8 cellular contexts compared by ENCODE assay signal in genomic region chr17:44186307-44187130, GRCh38. TPM values are rescaled to one million over a fixed set of nuclear protein-coding genes. Genes with fewer than 3 reads are reported as not detected.
DNase-seq lines count a peak whose midpoint lies in the region; ATAC-seq, FAIRE-seq and TF ChIP-seq lines count a peak whose summit lies in the region.

Gene TMUB2, plus strand, starts transcription at chr17:44186972. Its CDS starts 737 bp downstream, at chr17:44187709.

- peaks cover 10% of the 10 kb centered on the region for H3K36me3 Mint-ChIP-seq in chondrocyte (ENCODE audit: low read depth)

- H3K4me3 Mint-ChIP-seq in chondrocyte (ENCODE audit: unreplicated experiment): peak within 1 kb of the TSS; percentile 99

- DNase-seq in AML-193 (lab: John Stamatoyannopoulos, UW) (peak; percentile 100), NCI-H510A treated with DMSO at 0.1 percent for 48 hours (lab: John Stamatoyannopoulos, UW) (peak; percentile 97), chondrocyte (ENCODE audit: low spot score) (peak; percentile 99), kidney (peak; percentile 100)
- peak; percentile 100 for DNase-seq in activated CD4-positive, alpha-beta T cell treated with anti-CD3 and anti-CD28 coated beads for 24 hours (ENCODE audit: low read depth in 2 of 2)
- DNase-seq in stimulated activated CD4-positive, alpha-beta T cell treated with anti-CD3 and anti-CD28 coated beads, Interleukin-15, amount 100 ng/mL, for 24 hours: peak; percentile 100

- H3K27ac ChIP-seq in kidney (ENCODE audit: low read depth in 2 of 2, low read length in 2 of 2): peak within 1 kb of the TSS; percentile 96 to 98

- no peaks in the 10 kb centered on the region for H3K9me3 Mint-ChIP-seq in chondrocyte (ENCODE audit: low read depth)

- FAIRE-seq in kidney (lab: Jason Lieb, UNC): peak; percentile 99

- no peaks in the 10 kb centered on the region for H3K9me3 ChIP-seq in kidney (ENCODE audit: control insufficient read depth in 1 of 2, low read length in 2 of 2)

- TF ChIP-seq POLR2A in GM19193 (IDR thresholded peaks at IDR 0.05; ENCODE audit: extremely low read depth, insufficient read depth, insufficient read length): peak; percentile 96

- peaks cover 10 to 19% of the 10 kb centered on the region in 2 donors for H3K4me1 ChIP-seq in kidney (ENCODE audit: control insufficient read depth in 1 of 2, insufficient read depth in 1 of 2, low read depth in 1 of 2, low read length in 2 of 2)

- peaks cover 30% of the 10 kb centered on the region for H3K4me1 Mint-ChIP-seq in chondrocyte (ENCODE audit: low read depth)

- intact Hi-C loops in kidney (cut with DNase I): no loop called here

- H3K27ac Mint-ChIP-seq in chondrocyte (ENCODE audit: unreplicated experiment): peak within 1 kb of the TSS; percentile 99

- peak within 1 kb of the TSS; percentile 93 to 98 for H3K4me3 ChIP-seq in kidney (ENCODE audit: low read length in 2 of 2)

- TF ChIP-seq CTCF in chondrocyte (IDR thresholded peaks at IDR 0.05) (no peak), kidney (IDR thresholded peaks at IDR 0.05; ENCODE audit: borderline replicate concordance, extremely low read depth, insufficient read depth) (peak; percentile 2)

- ATAC-seq in HG03439 (IDR thresholded peaks at IDR 0.05; ENCODE audit: unreplicated experiment): peak; percentile 87

- H3K36me3 ChIP-seq in kidney (ENCODE audit: control insufficient read depth in 1 of 2, insufficient read depth in 2 of 2, low read length in 2 of 2): peaks cover 14 to 15% of the 10 kb centered on the region in 2 donors

- peak within 1 kb of the TSS; percentile 80 to 99 for H3K9ac ChIP-seq in kidney (ENCODE audit: low read length in 2 of 2)

- H3K27me3 Mint-ChIP-seq in chondrocyte (ENCODE audit: low read depth): no peaks in the 10 kb centered on the region

RNA-seq across cellular contexts. Expression of gene TMUB2, which starts in this region (rescaled TPM):
- 34.8 to 37.3 TPM (median 35.9 TPM) in 3 replicates for total RNA-seq in chondrocyte
- 37.7 TPM for total RNA-seq in kidney
- 39.2 TPM for polyA plus RNA-seq in kidney (ENCODE audit: insufficient read depth, low read depth, low replicate concordance)

Comparison
In these comparisons a context has a peak if more than half of its experiments do, and no peak if none do; other contexts are left out.
1. Peak in every context shown above with its lines: DNase-seq, ATAC-seq, H3K4me3 ChIP-seq and H3K27ac ChIP-seq.